ENCODE assay signal across 30 cellular contexts in the genomic region with DNA sequence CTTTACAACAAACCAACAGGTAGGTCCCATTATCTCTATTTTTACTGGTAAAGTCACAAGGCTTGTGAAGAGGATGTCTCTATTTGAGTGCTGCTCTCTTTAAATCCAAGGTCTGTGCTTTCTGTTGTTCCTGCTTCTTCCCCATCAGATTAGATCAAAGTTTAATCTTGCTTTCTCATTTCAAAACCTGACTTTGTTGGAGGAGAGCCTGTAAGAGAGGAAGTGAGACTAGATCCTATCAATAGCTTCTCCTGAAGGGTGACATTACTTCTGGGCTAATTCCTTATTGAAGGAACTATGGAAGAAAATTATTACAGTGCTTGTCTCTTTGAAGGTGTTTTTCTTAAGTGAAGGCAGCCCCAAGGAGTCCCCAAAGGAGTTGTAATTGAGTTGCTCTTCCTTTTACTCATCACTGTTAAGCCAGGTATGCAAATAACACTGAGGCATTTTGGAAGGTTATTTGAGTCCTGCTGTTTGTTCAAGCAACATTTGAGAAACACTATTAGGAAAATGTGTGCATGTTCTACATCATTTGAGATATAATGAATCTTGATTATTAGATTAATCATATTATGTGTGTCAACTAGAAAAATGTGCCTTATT.
DNase-seq lines count a peak whose midpoint lies in the region; ATAC-seq, FAIRE-seq and TF ChIP-seq lines count a peak whose summit lies in the region.
"Had no signal": no experiment of that assay in that cellular context is flagged by ENCODE, and none has a peak within 500 bp of the region (broad histone marks: within the 10 kb centered on the region; RNA-seq: fewer than 3 reads in every experiment).

No MANE protein-coding gene starts in this region.

- peaks cover 4% of the 10 kb centered on the region for H3K9me3 Mint-ChIP-seq in mesothelial cell of epicardium
- H3K9me3 Mint-ChIP-seq in activated naive CD8-positive, alpha-beta T cell treated with anti-CD3 and anti-CD28 coated beads for 36 hours = peaks cover 3% of the 10 kb centered on the region
- H3K9me3 Mint-ChIP-seq: nephron progenitor cell; T-helper 1 cell treated with Interleukin-12 subunit alpha and Interleukin-12 subunit beta and Interleukin-4 antibody, amounts not matched to agents 30 μg/mL and 1 μg/mL, for 36 hours had no signal

- H3K4me1 ChIP-seq in H1 (replicated peaks in 1 of 4; ENCODE audit: control insufficient read depth in 3 of 4, insufficient read depth in 4 of 4, low read length in 3 of 4) = peaks cover 0 to 11% (median 5%) of the 10 kb centered on the region in 4 experiments; a peak in 4 of 7 replicates
- H3K4me1 ChIP-seq: esophagus squamous epithelium, pancreas had no signal

- H3K9me3 ChIP-seq in H1 (ENCODE audit: insufficient read depth in 2 of 2, low read depth in 1 of 2, low read length in 1 of 2) = no peaks in the 10 kb centered on the region
- H3K9me3 ChIP-seq: esophagus squamous epithelium, pancreas, SK-N-SH had no signal

- TF ChIP-seq EP300 in H1 (IDR thresholded peaks at IDR 0.05; ENCODE audit: borderline replicate concordance in 1 of 2, low read depth in 2 of 2, low read length in 2 of 2) = no peak

- no peak overlapping the region; a peak in 1 of 7 replicates for H3K9ac ChIP-seq in H1 (replicated peaks in 1 of 4; ENCODE audit: extremely low read depth in 1 of 4, low read depth in 3 of 4, low read length in 3 of 4)
- H3K9ac ChIP-seq: SK-N-SH had no signal

- ATAC-seq in GM18511 (IDR thresholded peaks at IDR 0.05; ENCODE audit: unreplicated experiment) (peak; percentile 74), GM21529 (IDR thresholded peaks at IDR 0.05; ENCODE audit: unreplicated experiment) (peak; percentile 57), HG03432 (IDR thresholded peaks at IDR 0.05; ENCODE audit: unreplicated experiment) (peak; percentile 65)
- ATAC-seq: pancreas; stimulated activated naive CD8-positive, alpha-beta T cell treated with anti-CD3 and anti-CD28 coated beads, Interleukin-15, amount 100 ng/mL, for 72 hours had no signal

- peaks cover 41% of the 10 kb centered on the region for H3K4me1 Mint-ChIP-seq in mesothelial cell of epicardium
- H3K4me1 Mint-ChIP-seq in activated naive CD8-positive, alpha-beta T cell treated with anti-CD3 and anti-CD28 coated beads for 36 hours = no peaks in the 10 kb centered on the region
- H3K4me1 Mint-ChIP-seq: B cell; CD8-positive, alpha-beta memory T cell; nephron progenitor cell; stimulated activated naive CD8-positive, alpha-beta T cell treated with anti-CD3 and anti-CD28 coated beads, Interleukin-15, amount 100 ng/mL, for 72 hours had no signal

- H3K4me3 ChIP-seq in H1 (ENCODE audit: extremely low read depth in 1 of 4, insufficient read depth in 2 of 4, low read depth in 3 of 4, low read length in 4 of 4) = no peak overlapping the region
- H3K4me3 ChIP-seq: esophagus squamous epithelium, pancreas had no signal

- no peaks in the 10 kb centered on the region for H3K27me3 ChIP-seq in H1 (replicated peaks in 1 of 4; ENCODE audit: control insufficient read depth in 3 of 4, extremely low read depth in 1 of 4, insufficient read depth in 3 of 4, low read length in 3 of 4)
- H3K27me3 ChIP-seq: esophagus squamous epithelium, pancreas had no signal

- H4K91ac ChIP-seq in H1 (replicated peaks; ENCODE audit: insufficient read length, low read length) = no peak overlapping the region

- H3K14ac ChIP-seq in H1 (ENCODE audit: insufficient read length) = no peak overlapping the region

- no peak overlapping the region for H2BK15ac ChIP-seq in H1 (ENCODE audit: low read length)

- CTCF ChIA-PET in H1 (lab: Charles Lee; ENCODE audit: partially characterized antibody) = interaction anchor here (1.1 to 1.8 kb wide), 3 partner anchors 33 to 140 kb away, joined by 3 to 5 read pairs (median 3); no protein-coding TSS in a partner anchor

- H3K4me3 Mint-ChIP-seq in mesothelial cell of epicardium = no peak overlapping the region
- H3K4me3 Mint-ChIP-seq in activated naive CD8-positive, alpha-beta T cell treated with anti-CD3 and anti-CD28 coated beads for 36 hours = no peak overlapping the region
- H3K4me3 Mint-ChIP-seq: B cell; CD8-positive, alpha-beta memory T cell; nephron progenitor cell; stimulated activated naive CD8-positive, alpha-beta T cell treated with anti-CD3 and anti-CD28 coated beads, Interleukin-15, amount 100 ng/mL, for 72 hours; T-helper 1 cell treated with Interleukin-12 subunit alpha and Interleukin-12 subunit beta and Interleukin-4 antibody, amounts not matched to agents 30 μg/mL and 1 μg/mL, for 36 hours had no signal

- H3K79me2 ChIP-seq in H1 (ENCODE audit: control insufficient read depth in 1 of 2, insufficient read depth in 2 of 2, low read length in 2 of 2) = no peaks in the 10 kb centered on the region

- TF ChIP-seq CTCF in H1 (IDR thresholded peaks at IDR 0.05; ENCODE audit: control extremely low read depth in 1 of 3, insufficient read depth in 1 of 3, low read depth in 1 of 3, low read length in 3 of 3) = no peak
- TF ChIP-seq CTCF in mesothelial cell of epicardium (IDR thresholded peaks at IDR 0.05; ENCODE audit: unreplicated experiment) = no peak

- H2BK20ac ChIP-seq in H1 (ENCODE audit: low read length) = no peak overlapping the region

- H3K27me3 Mint-ChIP-seq in mesothelial cell of epicardium (ENCODE audit: low read depth) = no peaks in the 10 kb centered on the region
- no peaks in the 10 kb centered on the region for H3K27me3 Mint-ChIP-seq in activated naive CD8-positive, alpha-beta T cell treated with anti-CD3 and anti-CD28 coated beads for 36 hours
- H3K27me3 Mint-ChIP-seq: B cell; CD8-positive, alpha-beta memory T cell; stimulated activated naive CD8-positive, alpha-beta T cell treated with anti-CD3 and anti-CD28 coated beads, Interleukin-15, amount 100 ng/mL, for 72 hours had no signal

- no peak overlapping the region for H3K18ac ChIP-seq in H1 (ENCODE audit: extremely low read depth, low read length)

- no peaks in the 10 kb centered on the region for H3K79me1 ChIP-seq in H1 (ENCODE audit: low read depth, low read length)

- peak overlapping the region; percentile 56 for H2AFZ ChIP-seq in H1 (ENCODE audit: low read length)

- no peak overlapping the region for H4K8ac ChIP-seq in H1 (ENCODE audit: extremely low read depth, insufficient read depth, low read length)

- no peak overlapping the region for H3K56ac ChIP-seq in H1 (replicated peaks; ENCODE audit: insufficient read length, low read depth, low read length)

- DNase-seq in H1 (ENCODE audit: low read depth in 1 of 2, low spot score in 2 of 2) (no peak), mesothelial cell of epicardium (ENCODE audit: low spot score in 2 of 2, unreplicated experiment in 2 of 2) (no peak)
- DNase-seq in activated naive CD8-positive, alpha-beta T cell treated with anti-CD3 and anti-CD28 coated beads for 36 hours = no peak
- no peak for DNase-seq in activated CD4-positive, CD25-positive, alpha-beta regulatory T cell (lab: John Stamatoyannopoulos, UW)
- DNase-seq: activated CD4-positive, alpha-beta T cell treated with anti-CD3 and anti-CD28 coated beads for 4 hours; activated effector memory CD4-positive, alpha-beta T cell treated with Interleukin-2 at 50 U/mL for 16 hours; caudate nucleus; CD8-positive, alpha-beta memory T cell; dermis blood vessel endothelial cell; DMS153; esophagus squamous epithelium; foreskin melanocyte; KBM-7; NCI-H1436 treated with DMSO at 0.1 percent for 48 hours; NCI-H446; NCI-H82; nephron progenitor cell; pancreas; SK-N-SH; small intestine; stimulated activated CD8-positive, alpha-beta memory T cell treated with anti-CD3 and anti-CD28 coated beads, Interleukin-4, amount 100 ng/mL, for 48 hours; stimulated activated naive CD8-positive, alpha-beta T cell treated with anti-CD3 and anti-CD28 coated beads, Interleukin-15, amount 100 ng/mL, for 72 hours had no signal

- no peaks in the 10 kb centered on the region for H3K23me2 ChIP-seq in H1 (ENCODE audit: low read depth, low read length)

- no peak overlapping the region for H2BK12ac ChIP-seq in H1 (ENCODE audit: low read depth, low read length)

- no peak overlapping the region for H3K23ac ChIP-seq in H1 (ENCODE audit: insufficient read length)

- no peaks in the 10 kb centered on the region for H3K36me3 ChIP-seq in H1 (ENCODE audit: control insufficient read depth in 2 of 4, insufficient read depth in 4 of 4, low read length in 3 of 4)
- H3K36me3 ChIP-seq: esophagus squamous epithelium, pancreas had no signal

- H2BK5ac ChIP-seq in H1 (ENCODE audit: low read depth, low read length) = 0 out of 2 replicates have a peak overlapping the region, but pooled peaks have one; percentile 1

- FAIRE-seq in H1 (lab: Jason Lieb, UNC) = no peak
- FAIRE-seq: astrocyte, endometrium, HTR-8/SVneo, pancreas, small intestine had no signal

- TF ChIP-seq RAD21 in H1 (IDR thresholded peaks at IDR 0.05 in 1 of 2, conservative IDR thresholded peaks at IDR 0.05 in 1 of 2; ENCODE audit: low read depth in 2 of 2, low read length in 2 of 2) = no peak

- no peaks in the 10 kb centered on the region for H3K36me3 Mint-ChIP-seq in mesothelial cell of epicardium
- H3K36me3 Mint-ChIP-seq in activated naive CD8-positive, alpha-beta T cell treated with anti-CD3 and anti-CD28 coated beads for 36 hours = no peaks in the 10 kb centered on the region
- H3K36me3 Mint-ChIP-seq: CD8-positive, alpha-beta memory T cell had no signal

- H2BK120ac ChIP-seq in H1 (replicated peaks; ENCODE audit: low read depth, low read length) = peak overlapping the region; percentile 47

- no peak for TF ChIP-seq POLR2A in H1 (IDR thresholded peaks at IDR 0.05; ENCODE audit: control extremely low read depth in 1 of 2, low read depth in 2 of 2, low read length in 2 of 2)

- H3K27ac Mint-ChIP-seq in mesothelial cell of epicardium = no peak overlapping the region
- no peak overlapping the region for H3K27ac Mint-ChIP-seq in activated naive CD8-positive, alpha-beta T cell treated with anti-CD3 and anti-CD28 coated beads for 36 hours
- H3K27ac Mint-ChIP-seq: B cell; CD8-positive, alpha-beta memory T cell; nephron progenitor cell; stimulated activated naive CD8-positive, alpha-beta T cell treated with anti-CD3 and anti-CD28 coated beads, Interleukin-15, amount 100 ng/mL, for 72 hours; T-helper 1 cell treated with Interleukin-12 subunit alpha and Interleukin-12 subunit beta and Interleukin-4 antibody, amounts not matched to agents 30 μg/mL and 1 μg/mL, for 36 hours had no signal

- no peak overlapping the region for H2AK5ac ChIP-seq in H1 (ENCODE audit: low read depth, low read length)

- H3K27ac ChIP-seq in H1 (ENCODE audit: low read depth, low read length) = no peak overlapping the region
- H3K27ac ChIP-seq: esophagus squamous epithelium, pancreas had no signal

- H3K4ac ChIP-seq in H1 (replicated peaks; ENCODE audit: insufficient read length, low read depth, low read length) = no peak overlapping the region

- H3K4me2 ChIP-seq in H1 (ENCODE audit: insufficient read depth in 1 of 2, low read depth in 2 of 2, low read length in 2 of 2) = no peak overlapping the region
- H3K4me2 ChIP-seq: SK-N-SH had no signal

- no peaks in the 10 kb centered on the region for H4K20me1 ChIP-seq in H1 (replicated peaks in 1 of 2; ENCODE audit: control insufficient read depth in 1 of 2, insufficient read depth in 2 of 2, low read length in 2 of 2)

- H4K5ac ChIP-seq in H1 (ENCODE audit: insufficient read length, low read depth, low read length) = no peak overlapping the region

- POLR2A ChIA-PET in H1 (lab: Charles Lee; ENCODE audit: partially characterized antibody) = interaction anchor here (1.6 kb wide), 1 partner anchor 10 kb away, joined by 5 read pairs; no protein-coding TSS in a partner anchor

TF ChIP-seq in H1, 55 proteins besides CTCF, POLR2A, EP300 and RAD21:
- no peak for TF ChIP-seq POLR2AphosphoS5 (IDR thresholded peaks at IDR 0.05; ENCODE audit: low read depth, low read length)
